Comparison of ENCODE assay signal across 21 cellular contexts in genomic region chr11:94800394-94800793, GRCh38. TPM values are rescaled to one million over a fixed set of nuclear protein-coding genes. Genes with fewer than 3 reads are reported as not detected.
DNase-seq lines count a peak whose midpoint lies in the region; ATAC-seq and TF ChIP-seq lines count a peak whose summit lies in the region.
"Had no signal": no experiment of that assay in that cellular context is flagged by ENCODE, and none has a peak within 500 bp of the region (broad histone marks: within the 10 kb centered on the region; RNA-seq: fewer than 3 reads in every experiment).

No MANE protein-coding gene starts in this region.

- H3K27ac ChIP-seq in ascending aorta (peak overlapping the region; percentile 30 to 51), rectal smooth muscle tissue (ENCODE audit: low read depth, low read length) (peak overlapping the region; percentile 69)
- H3K27ac ChIP-seq: cardiac muscle cell, parathyroid adenoma had no signal

- intact Hi-C loops in ascending aorta (cut with DNase I) (no loop called here), left ventricle myocardium superior (cut with micrococcal nuclease) (no loop called here)

- no peak for TF ChIP-seq CTCF in AG10803 (conservative IDR thresholded peaks at IDR 0.05; ENCODE audit: low read length)
- TF ChIP-seq CTCF in ascending aorta (IDR thresholded peaks at IDR 0.05): no peak

- DNase-seq in AG10803 (ENCODE audit: low read depth): peak; percentile 83
- DNase-seq in ascending aorta (ENCODE audit: low spot score in 2 of 2): peak in 1 of 2 donors; percentile 71
- no peak for DNase-seq in left ventricle myocardium superior
- DNase-seq in activated CD8-positive, alpha-beta memory T cell treated with anti-CD3 and anti-CD28 coated beads, Interleukin-2, amount 50 U/mL, for 48 hours: no peak
- DNase-seq in NCI-H1048 (lab: John Stamatoyannopoulos, UW): no peak
- no peak for DNase-seq in DMS53 (lab: John Stamatoyannopoulos, UW)
- DNase-seq: activated CD8-positive, alpha-beta memory T cell treated with anti-CD3 and anti-CD28 coated beads, Interleukin-2, amount 10 ng/mL, durations not matched to agents 7 days and 5 days; activated naive CD4-positive, alpha-beta T cell treated with anti-CD3 and anti-CD28 coated beads for 36 hours; Caco-2; effector memory CD8-positive, alpha-beta T cell; foreskin melanocyte; GDM1; NCI-H1930; NCI-H69; Peyer's patch had no signal

- no peak overlapping the region for H3K9ac ChIP-seq in rectal smooth muscle tissue (ENCODE audit: low read length)
- H3K9ac ChIP-seq: parathyroid adenoma had no signal

- H3K4me1 ChIP-seq in ascending aorta (peaks cover 3 to 31% of the 10 kb centered on the region in 2 donors), rectal smooth muscle tissue (ENCODE audit: control insufficient read depth, insufficient read depth, low read length) (peaks cover 43% of the 10 kb centered on the region)
- H3K4me1 ChIP-seq: Caco-2, parathyroid adenoma, Peyer's patch had no signal

- H3K36me3 ChIP-seq in ascending aorta: peaks cover 12 to 16% of the 10 kb centered on the region in 2 donors
- H3K36me3 ChIP-seq in rectal smooth muscle tissue (ENCODE audit: control insufficient read depth, insufficient read depth, low read length): no peaks in the 10 kb centered on the region
- H3K36me3 ChIP-seq: cardiac muscle cell, Peyer's patch had no signal

- no peaks in the 10 kb centered on the region for H3K9me3 ChIP-seq in ascending aorta
- H3K9me3 ChIP-seq: Caco-2, mucosa of descending colon, Peyer's patch had no signal

- H3K4me3 ChIP-seq in AG10803 (ENCODE audit: low read length) (no peak overlapping the region), ascending aorta (no peak overlapping the region), rectal smooth muscle tissue (ENCODE audit: low read length) (no peak overlapping the region)
- H3K4me3 ChIP-seq: cardiac muscle cell, mucosa of descending colon, Peyer's patch had no signal

- ATAC-seq in left ventricle myocardium superior (peak; percentile 81), HG02884 (IDR thresholded peaks at IDR 0.05; ENCODE audit: unreplicated experiment) (no peak)
- ATAC-seq: activated CD8-positive, alpha-beta memory T cell treated with anti-CD3 and anti-CD28 coated beads, Interleukin-2, amount 10 ng/mL, durations not matched to agents 7 days and 5 days; effector memory CD8-positive, alpha-beta T cell; mucosa of descending colon; WTC11 had no signal

- no peaks in the 10 kb centered on the region for H3K27me3 ChIP-seq in ascending aorta
- no peaks in the 10 kb centered on the region for H3K27me3 ChIP-seq in rectal smooth muscle tissue (ENCODE audit: control insufficient read depth, insufficient read depth, low read length)
- H3K27me3 ChIP-seq: Peyer's patch had no signal

RNA-seq across cellular contexts. Expression of gene AMOTL1, which starts 32.2 kb away (rescaled TPM):
- 32.6 TPM for total RNA-seq in ascending aorta
- total RNA-seq in left ventricle myocardium superior: 46.3 TPM
